In genomic region chr17:30600830-30601494, GRCh38 we compare ENCODE assay signal across 8 cellular contexts.
DNase-seq lines count a peak whose midpoint lies in the region; ATAC-seq and TF ChIP-seq lines count a peak whose summit lies in the region.

No MANE protein-coding gene starts in this region.

- H3K27me3 ChIP-seq in GM06990 (replicated peaks; ENCODE audit: control insufficient read depth, insufficient read depth, low read length) (no peaks in the 10 kb centered on the region), NT2/D1 (ENCODE audit: insufficient read depth, insufficient read length) (no peaks in the 10 kb centered on the region), right cardiac atrium (ENCODE audit: control insufficient read depth, insufficient read depth) (no peaks in the 10 kb centered on the region), rectal smooth muscle tissue (ENCODE audit: control insufficient read depth, insufficient read depth, low read length) (no peaks in the 10 kb centered on the region)

- H3K36me3 ChIP-seq in GM06990 (ENCODE audit: control insufficient read depth, insufficient read depth, low read length) (no peaks in the 10 kb centered on the region), NT2/D1 (ENCODE audit: insufficient read depth, insufficient read length, low read length) (no peaks in the 10 kb centered on the region), rectal smooth muscle tissue (ENCODE audit: control insufficient read depth, insufficient read depth, low read length) (no peaks in the 10 kb centered on the region)

- WGBS in adipose tissue, 3 donors = 1% methylated on average over 49 of the region's 49 CpGs
- WGBS in right cardiac atrium = under 1% methylated on average over 49 of the region's 49 CpGs

- H3K27ac ChIP-seq in adipose tissue (ENCODE audit: low read depth, low read length) (peak overlapping the region; percentile 19), right cardiac atrium (ENCODE audit: low read length) (peak overlapping the region; percentile 86), rectal smooth muscle tissue (ENCODE audit: low read depth, low read length) (peak overlapping the region; percentile 94)

- peak overlapping the region; percentile 83 for H3K4me3 ChIP-seq in GM06990 (replicated peaks; ENCODE audit: low read depth, low read length)
- H3K4me3 ChIP-seq in NT2/D1 (ENCODE audit: insufficient read length, low read depth) = peak overlapping the region; percentile 71
- H3K4me3 ChIP-seq in right cardiac atrium (ENCODE audit: low read length) = peak overlapping the region; percentile 92
- H3K4me3 ChIP-seq in rectal smooth muscle tissue (ENCODE audit: low read length) = peak overlapping the region; percentile 93

- no peaks in the 10 kb centered on the region for H3K9me3 ChIP-seq in NT2/D1 (ENCODE audit: insufficient read depth, low read length)
- H3K9me3 ChIP-seq in right cardiac atrium (ENCODE audit: control insufficient read depth, low read length) = no peaks in the 10 kb centered on the region

- intact Hi-C loops in right cardiac atrium (cut with DNase I) = no loop called here

- no peak for TF ChIP-seq CTCF in GM06990 (IDR thresholded peaks at IDR 0.05; ENCODE audit: insufficient read depth, low read length, poor library complexity, severe bottlenecking)

- H3K4me1 ChIP-seq in NT2/D1 (ENCODE audit: insufficient read depth, insufficient read length) (no peaks in the 10 kb centered on the region), right cardiac atrium (ENCODE audit: control insufficient read depth, insufficient read depth, low read length) (no peaks in the 10 kb centered on the region), rectal smooth muscle tissue (ENCODE audit: control insufficient read depth, insufficient read depth, low read length) (no peaks in the 10 kb centered on the region)

- CTCF ChIA-PET in HEK293T (lab: Yijun Ruan, JAX) = interaction anchor here (1.1 kb wide), 1 partner anchor 124 kb away, joined by 4 read pairs; the partner anchor contains the start of gene GOSR1

- POLR2A ChIA-PET in HEK293T (lab: Yijun Ruan, JAX) = interaction anchor here (0.6 to 1.5 kb wide), 6 partner anchors 10 to 225 kb away, joined by 3 to 5 read pairs (median 4); partner anchors contain the start of gene GOSR1

- H3K9ac ChIP-seq in NT2/D1 (ENCODE audit: insufficient read length, low read depth) (peak overlapping the region; percentile 82), rectal smooth muscle tissue (ENCODE audit: low read length) (no peak overlapping the region)

- DNase-seq in GM06990 (ENCODE audit: extremely low read depth, insufficient read length) (peak; percentile 54), HEK293T (ENCODE audit: extremely low spot score) (peak; percentile 6), NT2/D1 (ENCODE audit: low read depth, low spot score) (no peak), right cardiac atrium (peak in 1 of 3 donors; percentile 66), NCI-H1694 (lab: John Stamatoyannopoulos, UW) (no peak), NCI-H2081 treated with DMSO at 0.1 percent for 48 hours (lab: John Stamatoyannopoulos, UW) (no peak)

- peak; percentile 7 to 19 for ATAC-seq in right cardiac atrium

TF ChIP-seq in HEK293T, 16 proteins besides CTCF, POLR2A, EP300 and RAD21:
- TF ChIP-seq SUZ12 (IDR thresholded peaks at IDR 0.05) = no peak
- no peak for TF ChIP-seq FOXM1 (IDR thresholded peaks at IDR 0.05; ENCODE audit: borderline replicate concordance)
- no peak for TF ChIP-seq LEF1 (IDR thresholded peaks at IDR 0.05; ENCODE audit: borderline replicate concordance)
- TF ChIP-seq TARDBP (IDR thresholded peaks at IDR 0.05) = no peak
- no peak for TF ChIP-seq SP1 (IDR thresholded peaks at IDR 0.05)
- no peak for TF ChIP-seq BHLHE40 (IDR thresholded peaks at IDR 0.05; ENCODE audit: borderline replicate concordance)
- no peak for TF ChIP-seq FOXK2 (IDR thresholded peaks at IDR 0.05)
- TF ChIP-seq HDGF (IDR thresholded peaks at IDR 0.05; ENCODE audit: borderline replicate concordance) = no peak
- TF ChIP-seq ARNT (IDR thresholded peaks at IDR 0.05) = no peak
- TF ChIP-seq L3MBTL2 (conservative IDR thresholded peaks at IDR 0.05) = no peak
- TF ChIP-seq ZNF384 (IDR thresholded peaks at IDR 0.05) = no peak
- no peak for TF ChIP-seq CTBP1 (IDR thresholded peaks at IDR 0.05; ENCODE audit: borderline replicate concordance)
- TF ChIP-seq PKNOX1 (IDR thresholded peaks at IDR 0.05) = no peak
- TF ChIP-seq NFRKB (IDR thresholded peaks at IDR 0.05) = no peak
- no peak for TF ChIP-seq ELF4 (IDR thresholded peaks at IDR 0.05)

Comparison
In these comparisons a context has a peak if more than half of its experiments do, and no peak if none do; other contexts are left out.
1. DNase-seq: peak in GM06990 (single experiment) and HEK293T (single experiment); none in NT2/D1 (single experiment), NCI-H1694 (single experiment) and NCI-H2081 treated with DMSO at 0.1 percent for 48 hours (single experiment).
2. H3K27ac ChIP-seq: peak in every context shown above with its lines; median percentile 94 in rectal smooth muscle tissue; 86 in right cardiac atrium; 19 in adipose tissue.
3. Peak in every context shown above with its lines, with median percentiles within 50 percentile points of each other: H3K4me3 ChIP-seq.